ENCODE assay signal across 38 cellular contexts in the genomic region with DNA sequence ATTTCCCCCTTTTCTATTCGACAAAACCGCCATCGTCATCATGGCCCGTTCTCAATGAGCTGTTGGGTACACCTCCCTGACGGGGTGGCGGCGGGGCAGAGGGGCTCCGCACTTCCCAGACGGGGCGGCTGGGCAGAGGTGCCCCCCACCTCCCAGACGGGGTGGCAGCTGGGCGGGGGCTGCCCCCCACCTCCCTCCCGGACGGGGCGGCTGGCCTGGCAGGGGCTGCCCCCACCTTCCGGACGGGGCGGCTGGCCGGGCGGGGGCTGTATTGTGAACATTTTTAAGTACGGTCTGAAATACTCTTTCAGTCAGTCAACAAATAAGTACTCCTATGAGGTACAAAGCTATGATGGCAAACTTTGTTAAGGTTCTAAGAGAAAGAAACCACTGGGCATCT.
"Had no signal": no experiment of that assay in that cellular context is flagged by ENCODE, and none has a peak within 500 bp of the region (broad histone marks: within the 10 kb centered on the region; RNA-seq: fewer than 3 reads in every experiment).

No MANE protein-coding gene starts in this region.

- H3K9me3 ChIP-seq: adrenal gland, body of pancreas, breast epithelium had no signal

- DNase-seq: activated effector memory CD4-positive, alpha-beta T cell treated with anti-CD3 and anti-CD28 coated beads, Interleukin-2, amount 50 U/mL, for 16 hours; activated effector memory CD4-positive, alpha-beta T cell treated with Interleukin-2 at 50 U/mL for 16 hours; activated gamma-delta T cell; activated gamma-delta T cell treated with Interleukin-2 at 50 U/mL for 16 hours; activated naive CD4-positive, alpha-beta T cell; activated naive CD4-positive, alpha-beta T cell treated with anti-CD3 and anti-CD28 coated beads, Interleukin-2, amount 10 ng/mL, durations not matched to agents 7 days and 5 days; activated naive CD4-positive, alpha-beta T cell treated with anti-CD3 and anti-CD28 coated beads, Interleukin-2, amount 50 U/mL, for 16 hours; activated naive CD4-positive, alpha-beta T cell treated with Interleukin-2 at 50 U/mL for 16 hours; activated naive CD8-positive, alpha-beta T cell treated with anti-CD3 and anti-CD28 coated beads for 36 hours; activated naive CD8-positive, alpha-beta T cell treated with anti-CD3 and anti-CD28 coated beads, Interleukin-2, amount 10 ng/mL, durations not matched to agents 7 days and 5 days; activated naive CD8-positive, alpha-beta T cell treated with anti-CD3 and anti-CD28 coated beads, Interleukin-2, amount 50 U/mL, for 24 hours; activated T-cell treated with anti-CD3 and anti-CD28 coated beads for 4 hours; activated T-cell treated with anti-CD3 and anti-CD28 coated beads, Interleukin-2, amount 50 U/mL, for 1 hour; activated T-cell treated with anti-CD3 and anti-CD28 coated beads, Interleukin-2, amount 50 U/mL, for 24 hours; activated T-cell treated with anti-CD3 and anti-CD28 coated beads, Interleukin-2, amount 50 U/mL, for 4 hours; activated T-cell treated with anti-CD3 and anti-CD28 coated beads, Interleukin-2, amount 50 U/mL, for 48 hours; activated T-cell treated with anti-CD3 and anti-CD28 coated beads, Interleukin-2, amount 50 U/mL, for 72 hours; adrenal gland; amniotic stem cell; amygdala; anterior cingulate cortex; body of pancreas; brain microvascular endothelial cell; caudate nucleus; central memory CD4-positive, alpha-beta T cell; cerebellar nuclear complex had no signal

- H3K4me3 ChIP-seq: adrenal gland, body of pancreas, breast epithelium, cardiac muscle cell had no signal

- H3K9me3 Mint-ChIP-seq: activated naive CD8-positive, alpha-beta T cell treated with anti-CD3 and anti-CD28 coated beads for 36 hours had no signal

- H3K4me1 ChIP-seq: adrenal gland, body of pancreas, breast epithelium had no signal

- H3K27ac ChIP-seq: adrenal gland, body of pancreas, brain microvascular endothelial cell, breast epithelium, cardiac muscle cell had no signal

- H3K4me1 Mint-ChIP-seq: activated naive CD4-positive, alpha-beta T cell treated with anti-CD3 and anti-CD28 coated beads, Interleukin-2, amount 10 ng/mL, durations not matched to agents 7 days and 5 days; activated naive CD4-positive, alpha-beta T cell treated with anti-CD3 and anti-CD28 coated beads, Interleukin-2, amount 50 U/mL, for 24 hours; activated naive CD8-positive, alpha-beta T cell treated with anti-CD3 and anti-CD28 coated beads for 36 hours; activated naive CD8-positive, alpha-beta T cell treated with anti-CD3 and anti-CD28 coated beads, Interleukin-2, amount 10 ng/mL, durations not matched to agents 7 days and 5 days; activated naive CD8-positive, alpha-beta T cell treated with anti-CD3 and anti-CD28 coated beads, Interleukin-2, amount 50 U/mL, for 24 hours; activated T-helper 17 cell treated with anti-CD3 and anti-CD28 coated beads, Interleukin-2, amount 50 U/mL, for 72 hours; central memory CD8-positive, alpha-beta T cell had no signal

- H3K36me3 Mint-ChIP-seq: activated naive CD4-positive, alpha-beta T cell treated with anti-CD3 and anti-CD28 coated beads, Interleukin-2, amount 10 ng/mL, durations not matched to agents 7 days and 5 days; activated naive CD4-positive, alpha-beta T cell treated with anti-CD3 and anti-CD28 coated beads, Interleukin-2, amount 50 U/mL, for 24 hours; activated naive CD4-positive, alpha-beta T cell treated with anti-CD3 and anti-CD28 coated beads, Interleukin-2, amount 50 U/mL, for 72 hours; activated naive CD8-positive, alpha-beta T cell; activated naive CD8-positive, alpha-beta T cell treated with anti-CD3 and anti-CD28 coated beads for 36 hours; activated naive CD8-positive, alpha-beta T cell treated with anti-CD3 and anti-CD28 coated beads, Interleukin-2, amount 10 ng/mL, durations not matched to agents 7 days and 5 days had no signal

- H3K27ac Mint-ChIP-seq: activated naive CD4-positive, alpha-beta T cell treated with anti-CD3 and anti-CD28 coated beads, Interleukin-2, amount 10 ng/mL, durations not matched to agents 7 days and 5 days; activated naive CD4-positive, alpha-beta T cell treated with anti-CD3 and anti-CD28 coated beads, Interleukin-2, amount 50 U/mL, for 24 hours; activated naive CD4-positive, alpha-beta T cell treated with anti-CD3 and anti-CD28 coated beads, Interleukin-2, amount 50 U/mL, for 72 hours; activated naive CD8-positive, alpha-beta T cell; activated naive CD8-positive, alpha-beta T cell treated with anti-CD3 and anti-CD28 coated beads for 36 hours; activated naive CD8-positive, alpha-beta T cell treated with anti-CD3 and anti-CD28 coated beads, Interleukin-2, amount 10 ng/mL, durations not matched to agents 7 days and 5 days; activated naive CD8-positive, alpha-beta T cell treated with anti-CD3 and anti-CD28 coated beads, Interleukin-2, amount 50 U/mL, for 24 hours; activated T-cell treated with anti-CD3 and anti-CD28 coated beads, Interleukin-2, amount 50 U/mL, for 24 hours; activated T-cell treated with anti-CD3 and anti-CD28 coated beads, Interleukin-2, amount 50 U/mL, for 72 hours; activated T-helper 1 cell treated with anti-CD3 and anti-CD28 coated beads, Interleukin-12 subunit alpha, Interleukin-12 subunit beta, Interleukin-2, Interleukin-4 antibody, amounts not matched to agents 30 ng/mL and 10 ng/mL and 1 ng/mL, durations not matched to agents 14 hours and 24 hours and 36 hours; activated T-helper 17 cell treated with anti-CD3 and anti-CD28 coated beads, Interleukin-2, amount 50 U/mL, for 72 hours; activated T-helper 2 cell treated with anti-CD3 and anti-CD28 coated beads, Interferon-gamma antibody, Interleukin-2, Interleukin-4, amounts not matched to agents 10 μg/mL and 5 μg/mL and 100 μg/mL, durations not matched to agents 14 hours and 24 hours and 36 hours; brain had no signal

- H3K27me3 ChIP-seq: adrenal gland, body of pancreas, brain microvascular endothelial cell, breast epithelium, cardiac muscle cell had no signal

- FAIRE-seq: astrocyte, bronchial epithelial cell had no signal

- H3K4me3 Mint-ChIP-seq: activated naive CD4-positive, alpha-beta T cell treated with anti-CD3 and anti-CD28 coated beads, Interleukin-2, amount 10 ng/mL, durations not matched to agents 7 days and 5 days; activated naive CD4-positive, alpha-beta T cell treated with anti-CD3 and anti-CD28 coated beads, Interleukin-2, amount 50 U/mL, for 24 hours; activated naive CD8-positive, alpha-beta T cell; activated naive CD8-positive, alpha-beta T cell treated with anti-CD3 and anti-CD28 coated beads for 36 hours; activated naive CD8-positive, alpha-beta T cell treated with anti-CD3 and anti-CD28 coated beads, Interleukin-2, amount 10 ng/mL, durations not matched to agents 7 days and 5 days; activated naive CD8-positive, alpha-beta T cell treated with anti-CD3 and anti-CD28 coated beads, Interleukin-2, amount 50 U/mL, for 24 hours; activated T-cell treated with anti-CD3 and anti-CD28 coated beads, Interleukin-2, amount 50 U/mL, for 24 hours; activated T-cell treated with anti-CD3 and anti-CD28 coated beads, Interleukin-2, amount 50 U/mL, for 4 hours; activated T-cell treated with anti-CD3 and anti-CD28 coated beads, Interleukin-2, amount 50 U/mL, for 72 hours; activated T-helper 1 cell treated with anti-CD3 and anti-CD28 coated beads, Interleukin-12 subunit alpha, Interleukin-12 subunit beta, Interleukin-2, Interleukin-4 antibody, amounts not matched to agents 30 ng/mL and 10 ng/mL and 1 ng/mL, durations not matched to agents 14 hours and 24 hours and 36 hours; activated T-helper 17 cell treated with anti-CD3 and anti-CD28 coated beads, Interleukin-2, amount 50 U/mL, for 72 hours; brain; central memory CD8-positive, alpha-beta T cell had no signal

- H3K36me3 ChIP-seq: adrenal gland, brain microvascular endothelial cell, breast epithelium, cardiac muscle cell had no signal

- ATAC-seq: activated naive CD4-positive, alpha-beta T cell treated with anti-CD3 and anti-CD28 coated beads, Interleukin-2, amount 50 U/mL, for 72 hours; activated naive CD8-positive, alpha-beta T cell treated with anti-CD3 and anti-CD28 coated beads, Interleukin-2, amount 50 U/mL, for 24 hours; activated T-cell treated with anti-CD3 and anti-CD28 coated beads, Interleukin-2, amount 50 U/mL, for 4 hours; activated T-cell treated with anti-CD3 and anti-CD28 coated beads, Interleukin-2, amount 50 U/mL, for 72 hours; activated T-helper 17 cell treated with anti-CD3 and anti-CD28 coated beads, Interleukin-2, amount 50 U/mL, for 72 hours; body of pancreas had no signal

- H3K27me3 Mint-ChIP-seq: activated naive CD4-positive, alpha-beta T cell treated with anti-CD3 and anti-CD28 coated beads, Interleukin-2, amount 10 ng/mL, durations not matched to agents 7 days and 5 days; activated naive CD4-positive, alpha-beta T cell treated with anti-CD3 and anti-CD28 coated beads, Interleukin-2, amount 50 U/mL, for 24 hours; activated naive CD8-positive, alpha-beta T cell; activated naive CD8-positive, alpha-beta T cell treated with anti-CD3 and anti-CD28 coated beads for 36 hours; activated naive CD8-positive, alpha-beta T cell treated with anti-CD3 and anti-CD28 coated beads, Interleukin-2, amount 10 ng/mL, durations not matched to agents 7 days and 5 days; activated naive CD8-positive, alpha-beta T cell treated with anti-CD3 and anti-CD28 coated beads, Interleukin-2, amount 50 U/mL, for 24 hours; activated T-cell treated with anti-CD3 and anti-CD28 coated beads, Interleukin-2, amount 50 U/mL, for 24 hours; activated T-helper 17 cell treated with anti-CD3 and anti-CD28 coated beads, Interleukin-2, amount 50 U/mL, for 72 hours; central memory CD8-positive, alpha-beta T cell had no signal
